Comparison of ENCODE assay signal across 25 cellular contexts in the genomic region with DNA sequence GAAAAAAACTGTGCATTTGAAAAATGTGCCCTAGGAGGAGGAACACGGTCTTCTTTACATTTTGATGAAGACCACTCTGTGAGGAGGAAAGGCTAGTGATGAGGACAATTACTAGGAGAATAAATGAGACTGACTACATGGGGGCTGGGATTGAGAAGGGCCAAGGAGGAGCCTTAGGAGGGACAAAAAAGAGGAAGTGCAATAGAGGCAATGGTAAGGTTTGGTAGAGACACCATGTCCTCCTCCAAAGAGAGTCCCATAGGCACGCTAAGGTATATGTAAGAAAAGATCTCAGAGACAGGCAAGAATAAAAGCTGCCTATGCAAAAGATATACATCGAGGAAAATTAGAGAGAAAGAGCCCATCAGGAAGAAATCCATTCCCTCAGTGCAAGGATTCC.
"Had no signal": no experiment of that assay in that cellular context is flagged by ENCODE, and none has a peak within 500 bp of the region (broad histone marks: within the 10 kb centered on the region; RNA-seq: fewer than 3 reads in every experiment).

No MANE protein-coding gene starts in this region.

- H3K4me1 Mint-ChIP-seq: activated CD4-positive, alpha-beta T cell treated with anti-CD3 and anti-CD28 coated beads, Interleukin-2, amount 10 ng/mL, durations not matched to agents 24 days and 14 days; activated naive CD8-positive, alpha-beta T cell treated with anti-CD3 and anti-CD28 coated beads, Interleukin-2, amount 50 U/mL, for 24 hours; brain; central memory CD8-positive, alpha-beta T cell had no signal

- H3K4me1 ChIP-seq: ascending aorta had no signal

- H3K27ac ChIP-seq: ascending aorta had no signal

- H3K27me3 ChIP-seq: ascending aorta had no signal

- H3K27ac Mint-ChIP-seq: activated CD4-positive, alpha-beta memory T cell treated with anti-CD3 and anti-CD28 coated beads for 36 hours; activated CD4-positive, alpha-beta T cell treated with anti-CD3 and anti-CD28 coated beads, Interleukin-2, amount 10 ng/mL, durations not matched to agents 24 days and 14 days; activated naive CD4-positive, alpha-beta T cell treated with anti-CD3 and anti-CD28 coated beads, Interleukin-2, amount 50 U/mL, for 72 hours; activated naive CD8-positive, alpha-beta T cell treated with anti-CD3 and anti-CD28 coated beads, Interleukin-2, amount 50 U/mL, for 24 hours; brain; T-helper 1 cell treated with Interleukin-12 subunit alpha and Interleukin-12 subunit beta and Interleukin-4 antibody, amounts not matched to agents 30 μg/mL and 1 μg/mL, for 36 hours; WTC11 had no signal

- H3K4me3 Mint-ChIP-seq: activated CD4-positive, alpha-beta memory T cell treated with anti-CD3 and anti-CD28 coated beads for 36 hours; activated CD4-positive, alpha-beta T cell treated with anti-CD3 and anti-CD28 coated beads, Interleukin-2, amount 10 ng/mL, durations not matched to agents 24 days and 14 days; activated naive CD8-positive, alpha-beta T cell treated with anti-CD3 and anti-CD28 coated beads, Interleukin-2, amount 50 U/mL, for 24 hours; activated T-cell treated with anti-CD3 and anti-CD28 coated beads, Interleukin-2, amount 50 U/mL, for 4 hours; brain; central memory CD8-positive, alpha-beta T cell; T-helper 1 cell treated with Interleukin-12 subunit alpha and Interleukin-12 subunit beta and Interleukin-4 antibody, amounts not matched to agents 30 μg/mL and 1 μg/mL, for 36 hours; WTC11 had no signal

- DNase-seq: activated CD4-positive, alpha-beta memory T cell treated with anti-CD3 and anti-CD28 coated beads for 36 hours; activated CD4-positive, alpha-beta T cell treated with anti-CD3 and anti-CD28 coated beads for 1 hour; activated CD4-positive, alpha-beta T cell treated with anti-CD3 and anti-CD28 coated beads, Interleukin-2, amount 10 ng/mL, durations not matched to agents 24 days and 14 days; activated CD8-positive, alpha-beta memory T cell treated with anti-CD3 and anti-CD28 coated beads for 24 hours; activated effector memory CD4-positive, alpha-beta T cell treated with anti-CD3 and anti-CD28 coated beads, Interleukin-2, amount 50 U/mL, for 16 hours; activated naive CD4-positive, alpha-beta T cell treated with Interleukin-2 at 50 U/mL for 16 hours; activated naive CD8-positive, alpha-beta T cell treated with anti-CD3 and anti-CD28 coated beads, Interleukin-2, amount 50 U/mL, for 24 hours; activated T-cell treated with anti-CD3 and anti-CD28 coated beads, Interleukin-2, amount 50 U/mL, for 4 hours; amniotic stem cell; KBM-7; NCI-H1105; NCI-H1436; NCI-H187; NCI-H2081; NCI-H510A treated with DMSO at 0.1 percent for 48 hours; NCI-H69; NK-92 treated with Interleukin-12 subunit alpha and Interleukin-12 subunit beta, amount 100 ng/mL, for 24 hours; SHP77 treated with DMSO at 0.1 percent for 48 hours had no signal

- H3K4me3 ChIP-seq: ascending aorta had no signal

- H3K36me3 ChIP-seq: ascending aorta had no signal

- H3K9me3 Mint-ChIP-seq: activated CD4-positive, alpha-beta memory T cell treated with anti-CD3 and anti-CD28 coated beads for 36 hours; activated CD4-positive, alpha-beta T cell treated with anti-CD3 and anti-CD28 coated beads, Interleukin-2, amount 10 ng/mL, durations not matched to agents 24 days and 14 days; activated naive CD8-positive, alpha-beta T cell treated with anti-CD3 and anti-CD28 coated beads, Interleukin-2, amount 50 U/mL, for 24 hours; activated T-cell treated with anti-CD3 and anti-CD28 coated beads, Interleukin-2, amount 50 U/mL, for 4 hours; central memory CD8-positive, alpha-beta T cell; T-helper 1 cell treated with Interleukin-12 subunit alpha and Interleukin-12 subunit beta and Interleukin-4 antibody, amounts not matched to agents 30 μg/mL and 1 μg/mL, for 36 hours had no signal

- ATAC-seq: PC-3, WTC11 had no signal

- H3K27me3 Mint-ChIP-seq: activated CD4-positive, alpha-beta T cell treated with anti-CD3 and anti-CD28 coated beads, Interleukin-2, amount 10 ng/mL, durations not matched to agents 24 days and 14 days had no signal

- H3K36me3 Mint-ChIP-seq: activated CD4-positive, alpha-beta memory T cell treated with anti-CD3 and anti-CD28 coated beads for 36 hours; activated naive CD4-positive, alpha-beta T cell treated with anti-CD3 and anti-CD28 coated beads, Interleukin-2, amount 50 U/mL, for 72 hours; brain had no signal
